Comparison of ENCODE assay signal across 34 cellular contexts in the genomic region with DNA sequence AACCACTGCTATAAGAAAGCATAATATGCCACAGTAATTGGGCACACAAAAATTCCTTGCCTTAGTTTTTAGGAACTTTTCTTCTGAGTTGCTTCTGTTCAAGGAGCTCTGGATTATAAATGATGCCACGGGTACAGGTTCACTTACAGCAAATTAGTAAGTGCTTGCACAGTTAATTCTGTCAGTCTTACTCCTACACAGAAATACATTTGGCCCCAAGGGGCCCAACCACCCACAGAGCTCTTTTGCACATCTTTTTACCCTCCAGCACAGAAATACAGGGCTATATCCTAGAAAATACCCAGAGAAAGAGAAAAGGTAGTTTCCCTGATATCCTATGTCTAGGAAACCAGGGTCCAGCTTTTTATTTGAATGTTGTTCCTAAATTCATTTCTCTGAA.
"Had no signal": no experiment of that assay in that cellular context is flagged by ENCODE, and none has a peak within 500 bp of the region (broad histone marks: within the 10 kb centered on the region; RNA-seq: fewer than 3 reads in every experiment).

No MANE protein-coding gene starts in this region.

- DNase-seq: Kasumi-1, MG63, MM.1S, MV-4-11, NCI-H1048, NCI-H1092, NCI-H1092 treated with DMSO at 0.1 percent for 48 hours, NCI-H1105 treated with DMSO at 0.1 percent for 48 hours, NCI-H1417, NCI-H1417 treated with DMSO at 0.1 percent for 48 hours, NCI-H1436, NCI-H1436 treated with DMSO at 0.1 percent for 48 hours, NCI-H146, NCI-H1694, NCI-H1694 treated with DMSO at 0.1 percent for 48 hours, NCI-H187, NCI-H187 treated with DMSO at 0.1 percent for 48 hours, NCI-H1930, NCI-H2029, NCI-H2029 treated with DMSO at 0.1 percent for 48 hours, NCI-H2081, NCI-H2081 treated with DMSO at 0.1 percent for 48 hours, NCI-H2107, NCI-H2171, NCI-H2171 treated with DMSO at 0.1 percent for 48 hours, NCI-H2227 treated with DMSO at 0.1 percent for 48 hours, NCI-H226, NCI-H345, NCI-H446, NCI-H446 treated with DMSO at 0.1 percent for 48 hours, NCI-H510A, NCI-H510A treated with DMSO at 0.1 percent for 48 hours, NCI-H524 had no signal

- H3K9me3 ChIP-seq: MG63 had no signal

- H3K4me3 ChIP-seq: MG63 had no signal

- H3K9ac ChIP-seq: KMS-11 had no signal

- H3K27ac ChIP-seq: KMS-11 had no signal

- H3K36me3 ChIP-seq: MG63 had no signal

- H3K4me2 ChIP-seq: KMS-11 had no signal

- H3K27me3 ChIP-seq: MG63 had no signal
